Comparison of ENCODE assay signal across 1 cellular context in the genomic region with DNA sequence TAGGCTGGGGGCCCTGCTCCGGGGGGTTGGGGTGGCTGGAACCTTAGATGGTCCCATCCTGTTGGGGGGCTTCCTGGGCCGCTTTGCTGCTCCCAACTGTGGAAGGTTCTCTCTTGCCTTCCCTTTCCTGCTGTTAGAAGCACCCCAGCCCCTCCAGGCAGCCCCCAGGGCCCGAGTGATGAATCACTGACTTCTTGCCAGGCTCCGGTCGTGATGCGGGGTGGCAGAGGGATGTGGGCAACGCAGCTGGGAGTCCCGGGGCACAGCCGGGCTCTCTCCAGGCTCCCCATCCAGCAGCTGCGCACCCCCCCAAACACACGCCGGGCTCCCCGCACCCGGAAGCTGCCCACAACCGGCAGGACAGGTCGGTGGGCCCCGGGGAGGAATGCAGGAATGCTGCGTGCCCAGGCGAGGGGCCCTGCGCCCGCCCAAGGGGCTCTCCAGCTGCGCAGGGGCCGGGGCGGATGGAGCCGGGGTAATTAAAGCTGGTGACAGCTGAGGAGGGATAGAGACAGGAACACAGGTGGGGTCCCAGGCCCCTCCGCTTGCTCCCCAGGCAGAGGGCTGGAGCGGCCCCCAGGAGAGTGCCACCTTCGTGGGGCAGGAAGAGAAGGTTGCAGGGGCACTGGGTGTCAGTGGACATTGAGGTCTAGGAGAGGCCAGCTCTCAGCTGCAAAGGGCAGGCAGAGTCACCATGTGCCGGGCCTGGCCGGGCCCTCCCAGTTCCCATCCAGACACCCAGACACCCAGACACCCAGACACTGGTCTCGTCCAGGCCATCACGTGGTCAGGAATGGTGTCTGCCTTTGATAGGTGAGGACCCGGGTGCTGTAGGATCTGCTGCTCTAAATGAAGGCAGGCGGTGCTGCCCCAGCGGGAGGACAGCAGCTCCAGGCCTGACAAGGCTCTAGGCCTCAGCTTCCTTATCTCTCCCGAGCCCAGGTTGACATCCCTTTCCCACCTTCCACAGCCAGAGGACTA.
A peak's percentile ranks its signal among the peaks of the same experiment; 100 is the strongest.
TF ChIP-seq lines count a peak whose summit lies in the region.

No MANE protein-coding gene starts in this region.

TF ChIP-seq in SK-N-SH, 30 proteins besides CTCF, POLR2A, EP300 and RAD21 (continued from another document):
- TF ChIP-seq, protein P1, sequence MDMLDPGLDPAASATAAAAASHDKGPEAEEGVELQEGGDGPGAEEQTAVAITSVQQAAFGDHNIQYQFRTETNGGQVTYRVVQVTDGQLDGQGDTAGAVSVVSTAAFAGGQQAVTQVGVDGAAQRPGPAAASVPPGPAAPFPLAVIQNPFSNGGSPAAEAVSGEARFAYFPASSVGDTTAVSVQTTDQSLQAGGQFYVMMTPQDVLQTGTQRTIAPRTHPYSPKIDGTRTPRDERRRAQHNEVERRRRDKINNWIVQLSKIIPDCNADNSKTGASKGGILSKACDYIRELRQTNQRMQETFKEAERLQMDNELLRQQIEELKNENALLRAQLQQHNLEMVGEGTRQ (IDR thresholded peaks at IDR 0.05; ENCODE audit: borderline replicate concordance, low read depth, low read length), result peak; percentile 48; the same call in 1 of the 2 replicates
